ENCODE assay signal across 14 cellular contexts in genomic region chr7:137296551-137296950, GRCh38. TPM values are rescaled to one million over a fixed set of nuclear protein-coding genes. Genes with fewer than 3 reads are reported as not detected.
"Had no signal": no experiment of that assay in that cellular context is flagged by ENCODE, and none has a peak within 500 bp of the region (broad histone marks: within the 10 kb centered on the region; RNA-seq: fewer than 3 reads in every experiment).

No MANE protein-coding gene starts in this region.

- H2AFZ ChIP-seq: parathyroid adenoma had no signal

- H3K9ac ChIP-seq: parathyroid adenoma had no signal

- H3K36me3 Mint-ChIP-seq: naive B cell; stimulated activated memory B cell treated with anti-CD40 and anti-IgM and Interleukin-4, amounts not matched to agents 10 μg/mL and 1 μg/mL and 100 μg/mL, for 72 hours; type B pancreatic cell had no signal

- H3K27ac ChIP-seq: colonic mucosa, neutrophil, parathyroid adenoma had no signal

- H3K4me1 Mint-ChIP-seq: activated T-helper 17 cell treated with anti-CD3 and anti-CD28 coated beads, Interleukin-2, amount 50 U/mL, for 72 hours; naive B cell; stimulated activated memory B cell treated with anti-CD40 and anti-IgM and Interleukin-4, amounts not matched to agents 10 μg/mL and 1 μg/mL and 100 μg/mL, for 72 hours had no signal

- H3K27ac Mint-ChIP-seq: activated naive CD4-positive, alpha-beta T cell treated with anti-CD3 and anti-CD28 coated beads for 36 hours; activated T-helper 17 cell treated with anti-CD3 and anti-CD28 coated beads, Interleukin-2, amount 50 U/mL, for 72 hours; naive B cell; stimulated activated memory B cell treated with anti-CD40 and anti-IgM and Interleukin-4, amounts not matched to agents 10 μg/mL and 1 μg/mL and 100 μg/mL, for 72 hours; type B pancreatic cell had no signal

- H3K27me3 Mint-ChIP-seq: activated T-helper 17 cell treated with anti-CD3 and anti-CD28 coated beads, Interleukin-2, amount 50 U/mL, for 72 hours; naive B cell; stimulated activated memory B cell treated with anti-CD40 and anti-IgM and Interleukin-4, amounts not matched to agents 10 μg/mL and 1 μg/mL and 100 μg/mL, for 72 hours; type B pancreatic cell had no signal

- H3K4me3 Mint-ChIP-seq: activated naive CD4-positive, alpha-beta T cell treated with anti-CD3 and anti-CD28 coated beads for 36 hours; activated T-helper 17 cell treated with anti-CD3 and anti-CD28 coated beads, Interleukin-2, amount 50 U/mL, for 72 hours; naive B cell; stimulated activated memory B cell treated with anti-CD40 and anti-IgM and Interleukin-4, amounts not matched to agents 10 μg/mL and 1 μg/mL and 100 μg/mL, for 72 hours had no signal

- H3K27me3 ChIP-seq: colonic mucosa, neutrophil had no signal

- H3K36me3 ChIP-seq: colonic mucosa, neutrophil had no signal

- H3K9me3 Mint-ChIP-seq: activated naive CD4-positive, alpha-beta T cell treated with anti-CD3 and anti-CD28 coated beads for 36 hours; stimulated activated memory B cell treated with anti-CD40 and anti-IgM and Interleukin-4, amounts not matched to agents 10 μg/mL and 1 μg/mL and 100 μg/mL, for 72 hours; type B pancreatic cell had no signal

- DNase-seq: activated CD4-positive, alpha-beta T cell treated with anti-CD3 and anti-CD28 coated beads, Interleukin-2, amount 50 U/mL, for 48 hours; activated naive CD4-positive, alpha-beta T cell treated with anti-CD3 and anti-CD28 coated beads for 36 hours; colonic mucosa; foreskin fibroblast; kidney glomerular epithelial cell; naive B cell; retina; stimulated activated CD4-positive, alpha-beta T cell treated with anti-CD3 and anti-CD28 coated beads, Interleukin-2, amount 100 ng/mL, for 48 hours had no signal

- H3K9me3 ChIP-seq: colonic mucosa, neutrophil had no signal

- H3K4me1 ChIP-seq: colonic mucosa had no signal

- H3K4me3 ChIP-seq: colonic mucosa had no signal

RNA-seq across cellular contexts. Expression of gene PTN, which starts 47.0 kb away (rescaled TPM):
- total RNA-seq: activated naive CD4-positive, alpha-beta T cell treated with anti-CD3 and anti-CD28 coated beads for 36 hours; T-helper 1 cell treated with Interleukin-12 subunit alpha and Interleukin-12 subunit beta and Interleukin-4 antibody, amounts not matched to agents 30 ng/mL and 1 ng/mL, for 36 hours had no signal
